2 cellular contexts compared by ENCODE assay signal in the genomic region with DNA sequence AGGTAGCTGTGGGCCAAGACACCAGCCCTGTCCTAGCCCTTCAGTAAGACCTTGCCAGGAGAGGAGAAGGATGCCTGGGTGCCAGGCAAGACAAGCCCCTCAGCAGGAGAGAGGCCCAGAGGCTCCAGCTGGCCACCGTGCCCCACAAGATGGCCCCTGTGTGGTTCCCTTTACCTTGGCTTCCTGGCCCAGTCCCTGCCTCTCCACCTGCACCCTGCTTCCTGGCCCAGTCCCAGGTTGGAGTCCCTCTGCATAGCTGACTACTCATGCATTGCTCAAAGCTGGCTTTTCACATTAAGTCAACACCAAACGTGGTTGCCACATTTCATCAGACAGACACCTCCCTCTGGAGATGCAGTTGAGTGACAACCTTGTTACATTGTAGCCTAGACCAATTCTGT.
A peak's percentile ranks its signal among the peaks of the same experiment; 100 is the strongest.
TF ChIP-seq lines count a peak whose summit lies in the region.

No MANE protein-coding gene starts in this region.

TF ChIP-seq in Ishikawa, 13 proteins besides CTCF, POLR2A, EP300 and RAD21:
- TF ChIP-seq USF1 (IDR thresholded peaks at IDR 0.05), result no peak
- TF ChIP-seq, protein P1, sequence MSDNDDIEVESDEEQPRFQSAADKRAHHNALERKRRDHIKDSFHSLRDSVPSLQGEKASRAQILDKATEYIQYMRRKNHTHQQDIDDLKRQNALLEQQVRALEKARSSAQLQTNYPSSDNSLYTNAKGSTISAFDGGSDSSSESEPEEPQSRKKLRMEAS (IDR thresholded peaks at IDR 0.05), result no peak
- TF ChIP-seq ZBTB7A (IDR thresholded peaks at IDR 0.05; ENCODE audit: low read depth), result no peak
- TF ChIP-seq, protein P2, sequence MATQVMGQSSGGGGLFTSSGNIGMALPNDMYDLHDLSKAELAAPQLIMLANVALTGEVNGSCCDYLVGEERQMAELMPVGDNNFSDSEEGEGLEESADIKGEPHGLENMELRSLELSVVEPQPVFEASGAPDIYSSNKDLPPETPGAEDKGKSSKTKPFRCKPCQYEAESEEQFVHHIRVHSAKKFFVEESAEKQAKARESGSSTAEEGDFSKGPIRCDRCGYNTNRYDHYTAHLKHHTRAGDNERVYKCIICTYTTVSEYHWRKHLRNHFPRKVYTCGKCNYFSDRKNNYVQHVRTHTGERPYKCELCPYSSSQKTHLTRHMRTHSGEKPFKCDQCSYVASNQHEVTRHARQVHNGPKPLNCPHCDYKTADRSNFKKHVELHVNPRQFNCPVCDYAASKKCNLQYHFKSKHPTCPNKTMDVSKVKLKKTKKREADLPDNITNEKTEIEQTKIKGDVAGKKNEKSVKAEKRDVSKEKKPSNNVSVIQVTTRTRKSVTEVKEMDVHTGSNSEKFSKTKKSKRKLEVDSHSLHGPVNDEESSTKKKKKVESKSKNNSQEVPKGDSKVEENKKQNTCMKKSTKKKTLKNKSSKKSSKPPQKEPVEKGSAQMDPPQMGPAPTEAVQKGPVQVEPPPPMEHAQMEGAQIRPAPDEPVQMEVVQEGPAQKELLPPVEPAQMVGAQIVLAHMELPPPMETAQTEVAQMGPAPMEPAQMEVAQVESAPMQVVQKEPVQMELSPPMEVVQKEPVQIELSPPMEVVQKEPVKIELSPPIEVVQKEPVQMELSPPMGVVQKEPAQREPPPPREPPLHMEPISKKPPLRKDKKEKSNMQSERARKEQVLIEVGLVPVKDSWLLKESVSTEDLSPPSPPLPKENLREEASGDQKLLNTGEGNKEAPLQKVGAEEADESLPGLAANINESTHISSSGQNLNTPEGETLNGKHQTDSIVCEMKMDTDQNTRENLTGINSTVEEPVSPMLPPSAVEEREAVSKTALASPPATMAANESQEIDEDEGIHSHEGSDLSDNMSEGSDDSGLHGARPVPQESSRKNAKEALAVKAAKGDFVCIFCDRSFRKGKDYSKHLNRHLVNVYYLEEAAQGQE (IDR thresholded peaks at IDR 0.05; ENCODE audit: low read depth), result no peak
- no peak for TF ChIP-seq EGR1 (IDR thresholded peaks at IDR 0.05)
- peak; percentile 65 for TF ChIP-seq NFIC (IDR thresholded peaks at IDR 0.05)
- TF ChIP-seq CREB1 (IDR thresholded peaks at IDR 0.05; ENCODE audit: low read depth), result no peak
- TF ChIP-seq TCF12 (IDR thresholded peaks at IDR 0.05; ENCODE audit: low read depth), result 0 out of 2 replicates have a peak, but pooled peaks have one; percentile 30
- peak; percentile 69 for TF ChIP-seq TEAD4 (IDR thresholded peaks at IDR 0.05)
- peak; percentile 56; the same call in 1 of the 2 replicates for TF ChIP-seq CEBPB (IDR thresholded peaks at IDR 0.05)
- TF ChIP-seq YY1 (IDR thresholded peaks at IDR 0.05; ENCODE audit: low read depth), result peak; percentile 74
- no peak for TF ChIP-seq TAF1 (IDR thresholded peaks at IDR 0.05; ENCODE audit: low read depth)
- TF ChIP-seq FOXM1 (IDR thresholded peaks at IDR 0.05; ENCODE audit: borderline replicate concordance, low read depth), result no peak

TF ChIP-seq in K562, 482 proteins besides CTCF, POLR2A, EP300 and RAD21 (continues in another document):
- TF ChIP-seq, protein P3, sequence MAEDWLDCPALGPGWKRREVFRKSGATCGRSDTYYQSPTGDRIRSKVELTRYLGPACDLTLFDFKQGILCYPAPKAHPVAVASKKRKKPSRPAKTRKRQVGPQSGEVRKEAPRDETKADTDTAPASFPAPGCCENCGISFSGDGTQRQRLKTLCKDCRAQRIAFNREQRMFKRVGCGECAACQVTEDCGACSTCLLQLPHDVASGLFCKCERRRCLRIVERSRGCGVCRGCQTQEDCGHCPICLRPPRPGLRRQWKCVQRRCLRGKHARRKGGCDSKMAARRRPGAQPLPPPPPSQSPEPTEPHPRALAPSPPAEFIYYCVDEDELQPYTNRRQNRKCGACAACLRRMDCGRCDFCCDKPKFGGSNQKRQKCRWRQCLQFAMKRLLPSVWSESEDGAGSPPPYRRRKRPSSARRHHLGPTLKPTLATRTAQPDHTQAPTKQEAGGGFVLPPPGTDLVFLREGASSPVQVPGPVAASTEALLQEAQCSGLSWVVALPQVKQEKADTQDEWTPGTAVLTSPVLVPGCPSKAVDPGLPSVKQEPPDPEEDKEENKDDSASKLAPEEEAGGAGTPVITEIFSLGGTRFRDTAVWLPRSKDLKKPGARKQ (CRISPR knock-in tag; IDR thresholded peaks at IDR 0.05), result no peak
- TF ChIP-seq HDAC8 (tag; IDR thresholded peaks at IDR 0.05), result peak; percentile 82
- TF ChIP-seq ETV5 (CRISPR knock-in tag; IDR thresholded peaks at IDR 0.05; ENCODE audit: low read depth), result no peak
- TF ChIP-seq, protein P4, sequence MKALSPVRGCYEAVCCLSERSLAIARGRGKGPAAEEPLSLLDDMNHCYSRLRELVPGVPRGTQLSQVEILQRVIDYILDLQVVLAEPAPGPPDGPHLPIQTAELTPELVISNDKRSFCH (CRISPR knock-in tag; IDR thresholded peaks at IDR 0.05), result no peak
- TF ChIP-seq, protein P4 (tag; IDR thresholded peaks at IDR 0.05), result peak; percentile 64; the same call in 1 of the 2 replicates
- TF ChIP-seq MTA3 (IDR thresholded peaks at IDR 0.05; ENCODE audit: borderline replicate concordance), result 0 out of 2 replicates have a peak, but pooled peaks have one; percentile 20
- no peak for TF ChIP-seq NCOR1 (IDR thresholded peaks at IDR 0.05)
- TF ChIP-seq ILK (tag; IDR thresholded peaks at IDR 0.05; ENCODE audit: borderline replicate concordance, low read depth), result no peak
- no peak for TF ChIP-seq NCOA1 (IDR thresholded peaks at IDR 0.05; ENCODE audit: low read depth)
- peak in 1 of 2 experiments; percentile 84; a peak in 2 of 4 replicates for TF ChIP-seq FOXA3 (CRISPR knock-in tag; conservative IDR thresholded peaks at IDR 0.05 in 1 of 2, IDR thresholded peaks at IDR 0.05 in 1 of 2)
- peak; percentile 77; the same call in 1 of the 2 replicates for TF ChIP-seq DMBX1 (CRISPR knock-in tag; IDR thresholded peaks at IDR 0.05; ENCODE audit: borderline replicate concordance)
- no peak for TF ChIP-seq ATF6 (CRISPR knock-in tag; IDR thresholded peaks at IDR 0.05)
- no peak for TF ChIP-seq ZNF217 (CRISPR knock-in tag; IDR thresholded peaks at IDR 0.05)
- TF ChIP-seq, protein P5, sequence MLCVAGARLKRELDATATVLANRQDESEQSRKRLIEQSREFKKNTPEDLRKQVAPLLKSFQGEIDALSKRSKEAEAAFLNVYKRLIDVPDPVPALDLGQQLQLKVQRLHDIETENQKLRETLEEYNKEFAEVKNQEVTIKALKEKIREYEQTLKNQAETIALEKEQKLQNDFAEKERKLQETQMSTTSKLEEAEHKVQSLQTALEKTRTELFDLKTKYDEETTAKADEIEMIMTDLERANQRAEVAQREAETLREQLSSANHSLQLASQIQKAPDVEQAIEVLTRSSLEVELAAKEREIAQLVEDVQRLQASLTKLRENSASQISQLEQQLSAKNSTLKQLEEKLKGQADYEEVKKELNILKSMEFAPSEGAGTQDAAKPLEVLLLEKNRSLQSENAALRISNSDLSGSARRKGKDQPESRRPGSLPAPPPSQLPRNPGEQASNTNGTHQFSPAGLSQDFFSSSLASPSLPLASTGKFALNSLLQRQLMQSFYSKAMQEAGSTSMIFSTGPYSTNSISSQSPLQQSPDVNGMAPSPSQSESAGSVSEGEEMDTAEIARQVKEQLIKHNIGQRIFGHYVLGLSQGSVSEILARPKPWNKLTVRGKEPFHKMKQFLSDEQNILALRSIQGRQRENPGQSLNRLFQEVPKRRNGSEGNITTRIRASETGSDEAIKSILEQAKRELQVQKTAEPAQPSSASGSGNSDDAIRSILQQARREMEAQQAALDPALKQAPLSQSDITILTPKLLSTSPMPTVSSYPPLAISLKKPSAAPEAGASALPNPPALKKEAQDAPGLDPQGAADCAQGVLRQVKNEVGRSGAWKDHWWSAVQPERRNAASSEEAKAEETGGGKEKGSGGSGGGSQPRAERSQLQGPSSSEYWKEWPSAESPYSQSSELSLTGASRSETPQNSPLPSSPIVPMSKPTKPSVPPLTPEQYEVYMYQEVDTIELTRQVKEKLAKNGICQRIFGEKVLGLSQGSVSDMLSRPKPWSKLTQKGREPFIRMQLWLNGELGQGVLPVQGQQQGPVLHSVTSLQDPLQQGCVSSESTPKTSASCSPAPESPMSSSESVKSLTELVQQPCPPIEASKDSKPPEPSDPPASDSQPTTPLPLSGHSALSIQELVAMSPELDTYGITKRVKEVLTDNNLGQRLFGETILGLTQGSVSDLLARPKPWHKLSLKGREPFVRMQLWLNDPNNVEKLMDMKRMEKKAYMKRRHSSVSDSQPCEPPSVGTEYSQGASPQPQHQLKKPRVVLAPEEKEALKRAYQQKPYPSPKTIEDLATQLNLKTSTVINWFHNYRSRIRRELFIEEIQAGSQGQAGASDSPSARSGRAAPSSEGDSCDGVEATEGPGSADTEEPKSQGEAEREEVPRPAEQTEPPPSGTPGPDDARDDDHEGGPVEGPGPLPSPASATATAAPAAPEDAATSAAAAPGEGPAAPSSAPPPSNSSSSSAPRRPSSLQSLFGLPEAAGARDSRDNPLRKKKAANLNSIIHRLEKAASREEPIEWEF (CRISPR knock-in tag; IDR thresholded peaks at IDR 0.05), result no peak
- no peak for TF ChIP-seq NR2C1 (IDR thresholded peaks at IDR 0.05)
- TF ChIP-seq NR2C1 (tag; IDR thresholded peaks at IDR 0.05), result 0 out of 2 replicates have a peak, but pooled peaks have one; percentile 52
- TF ChIP-seq MAFF (IDR thresholded peaks at IDR 0.05; ENCODE audit: low read length), result no peak
- no peak for TF ChIP-seq POLR3G (IDR thresholded peaks at IDR 0.05; ENCODE audit: extremely low read depth, insufficient read length, insufficient replicate concordance)
- TF ChIP-seq RHOXF2B (CRISPR knock-in tag; conservative IDR thresholded peaks at IDR 0.05), result no peak
- TF ChIP-seq HBP1 (CRISPR knock-in tag; IDR thresholded peaks at IDR 0.05), result no peak
- TF ChIP-seq, protein P6, sequence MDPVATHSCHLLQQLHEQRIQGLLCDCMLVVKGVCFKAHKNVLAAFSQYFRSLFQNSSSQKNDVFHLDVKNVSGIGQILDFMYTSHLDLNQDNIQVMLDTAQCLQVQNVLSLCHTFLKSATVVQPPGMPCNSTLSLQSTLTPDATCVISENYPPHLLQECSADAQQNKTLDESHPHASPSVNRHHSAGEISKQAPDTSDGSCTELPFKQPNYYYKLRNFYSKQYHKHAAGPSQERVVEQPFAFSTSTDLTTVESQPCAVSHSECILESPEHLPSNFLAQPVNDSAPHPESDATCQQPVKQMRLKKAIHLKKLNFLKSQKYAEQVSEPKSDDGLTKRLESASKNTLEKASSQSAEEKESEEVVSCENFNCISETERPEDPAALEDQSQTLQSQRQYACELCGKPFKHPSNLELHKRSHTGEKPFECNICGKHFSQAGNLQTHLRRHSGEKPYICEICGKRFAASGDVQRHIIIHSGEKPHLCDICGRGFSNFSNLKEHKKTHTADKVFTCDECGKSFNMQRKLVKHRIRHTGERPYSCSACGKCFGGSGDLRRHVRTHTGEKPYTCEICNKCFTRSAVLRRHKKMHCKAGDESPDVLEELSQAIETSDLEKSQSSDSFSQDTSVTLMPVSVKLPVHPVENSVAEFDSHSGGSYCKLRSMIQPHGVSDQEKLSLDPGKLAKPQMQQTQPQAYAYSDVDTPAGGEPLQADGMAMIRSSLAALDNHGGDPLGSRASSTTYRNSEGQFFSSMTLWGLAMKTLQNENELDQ (CRISPR knock-in tag; IDR thresholded peaks at IDR 0.05; ENCODE audit: borderline replicate concordance), result no peak
- TF ChIP-seq SMARCC2 (IDR thresholded peaks at IDR 0.05; ENCODE audit: low read depth), result no peak
- no peak for TF ChIP-seq PHB2 (IDR thresholded peaks at IDR 0.05; ENCODE audit: low read depth)
- TF ChIP-seq, protein P7, sequence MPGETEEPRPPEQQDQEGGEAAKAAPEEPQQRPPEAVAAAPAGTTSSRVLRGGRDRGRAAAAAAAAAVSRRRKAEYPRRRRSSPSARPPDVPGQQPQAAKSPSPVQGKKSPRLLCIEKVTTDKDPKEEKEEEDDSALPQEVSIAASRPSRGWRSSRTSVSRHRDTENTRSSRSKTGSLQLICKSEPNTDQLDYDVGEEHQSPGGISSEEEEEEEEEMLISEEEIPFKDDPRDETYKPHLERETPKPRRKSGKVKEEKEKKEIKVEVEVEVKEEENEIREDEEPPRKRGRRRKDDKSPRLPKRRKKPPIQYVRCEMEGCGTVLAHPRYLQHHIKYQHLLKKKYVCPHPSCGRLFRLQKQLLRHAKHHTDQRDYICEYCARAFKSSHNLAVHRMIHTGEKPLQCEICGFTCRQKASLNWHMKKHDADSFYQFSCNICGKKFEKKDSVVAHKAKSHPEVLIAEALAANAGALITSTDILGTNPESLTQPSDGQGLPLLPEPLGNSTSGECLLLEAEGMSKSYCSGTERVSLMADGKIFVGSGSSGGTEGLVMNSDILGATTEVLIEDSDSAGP (CRISPR knock-in tag; IDR thresholded peaks at IDR 0.05), result no peak
- TF ChIP-seq TGIF2 (CRISPR knock-in tag; IDR thresholded peaks at IDR 0.05), result no peak
- no peak for TF ChIP-seq NR4A1 (CRISPR knock-in tag; IDR thresholded peaks at IDR 0.05)
- peak; percentile 87 for TF ChIP-seq NR4A1 (tag; IDR thresholded peaks at IDR 0.05)
